In the genomic region with DNA sequence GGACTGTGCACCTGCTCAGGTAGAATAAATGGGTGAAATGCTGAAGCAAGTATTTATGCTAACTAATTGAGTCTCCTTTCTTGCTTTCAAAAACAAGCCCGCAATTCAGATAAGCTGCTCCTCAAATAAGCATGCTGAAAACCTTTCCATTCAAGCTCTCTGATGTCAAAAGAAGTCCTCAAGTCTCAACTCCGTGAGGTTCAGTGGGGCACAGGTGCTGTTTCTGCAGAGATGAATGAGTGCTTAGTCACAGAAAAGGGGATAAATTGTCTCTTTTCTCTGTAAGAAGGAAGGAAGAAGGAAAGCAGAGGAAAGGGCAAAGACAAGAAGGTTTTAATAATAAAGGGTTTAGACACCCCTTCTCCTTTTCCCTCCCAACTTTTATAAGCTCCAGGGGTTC, we compare ENCODE assay signal across 21 cellular contexts.
"Had no signal": no experiment of that assay in that cellular context is flagged by ENCODE, and none has a peak within 500 bp of the region (broad histone marks: within the 10 kb centered on the region; RNA-seq: fewer than 3 reads in every experiment).

No MANE protein-coding gene starts in this region.

- H3K9me3 ChIP-seq: left ventricle myocardium inferior, lower lobe of right lung, ovary, right atrium auricular region, sigmoid colon had no signal

- H3K4me1 ChIP-seq: left ventricle myocardium inferior, lower lobe of right lung, right atrium auricular region, sigmoid colon had no signal

- H3K4me3 ChIP-seq: hepatocyte, left ventricle myocardium inferior, lower lobe of right lung, neural progenitor cell, ovary, right atrium auricular region, sigmoid colon had no signal

- ATAC-seq: effector memory CD8-positive, alpha-beta T cell; left cardiac atrium; lower lobe of right lung; natural killer cell treated with Interleukin-12 subunit alpha and Interleukin-12 subunit beta and Interleukin-15 and Interleukin-18, amount 100 ng/mL, for 72 hours had no signal

- H3K27ac ChIP-seq: hepatocyte, left ventricle myocardium inferior, lower lobe of right lung, neural progenitor cell, ovary, right atrium auricular region, sigmoid colon had no signal

- H3K36me3 ChIP-seq: left ventricle myocardium inferior, lower lobe of right lung, neural progenitor cell, ovary, right atrium auricular region, sigmoid colon had no signal

- DNase-seq: effector memory CD8-positive, alpha-beta T cell; erythroblast; foreskin melanocyte; head of caudate nucleus; kidney; left cardiac atrium; left ventricle myocardium inferior; lower lobe of right lung; mesenchymal stem cell; midbrain; nucleus accumbens; ovary; sigmoid colon; small intestine; stimulated activated CD4-positive, alpha-beta T cell treated with anti-CD3 and anti-CD28 coated beads, Interleukin-12 subunit alpha, Interleukin-12 subunit beta, amount 100 ng/mL, for 4 hours; stimulated activated naive CD4-positive, alpha-beta T cell treated with Interleukin-2 at 50 U/mL for 16 hours; trophoblast cell had no signal

- H3K27me3 ChIP-seq: neural progenitor cell, ovary, right atrium auricular region, sigmoid colon had no signal
